ENCODE assay signal across 18 cellular contexts in the genomic region with DNA sequence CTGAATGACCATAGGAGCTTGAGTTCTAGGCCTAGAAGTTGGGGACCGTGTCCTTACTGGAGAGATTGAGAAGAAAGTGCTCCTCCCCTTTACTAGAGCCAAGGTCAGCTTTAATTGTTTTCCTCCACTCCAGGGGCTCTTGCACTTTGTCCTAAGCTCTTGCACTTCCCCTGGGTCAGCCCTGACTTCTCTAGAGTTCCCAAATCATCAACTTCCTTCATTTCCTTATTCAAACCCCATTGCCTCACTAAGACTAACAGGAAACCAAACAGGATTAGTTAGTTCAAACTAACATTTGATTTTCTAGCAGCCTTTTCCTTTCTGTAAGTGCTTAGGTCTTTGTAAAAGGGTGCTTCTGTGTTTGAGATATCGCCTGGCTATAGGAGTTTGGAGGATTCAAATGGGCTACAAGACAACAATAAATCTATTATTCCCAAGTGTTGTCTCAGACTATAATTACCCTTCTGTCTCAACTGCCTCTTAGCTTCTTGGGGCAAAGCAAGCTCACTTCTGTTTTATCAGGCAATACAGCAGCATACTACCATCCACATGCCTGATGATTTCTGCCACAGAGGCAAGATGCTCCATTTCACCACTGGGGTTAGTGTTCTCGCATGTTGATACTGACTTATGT. TPM values are rescaled to one million over a fixed set of nuclear protein-coding genes. Genes with fewer than 3 reads are reported as not detected.
DNase-seq lines count a peak whose midpoint lies in the region; ATAC-seq, FAIRE-seq and TF ChIP-seq lines count a peak whose summit lies in the region.
"Had no signal": no experiment of that assay in that cellular context is flagged by ENCODE, and none has a peak within 500 bp of the region (broad histone marks: within the 10 kb centered on the region; RNA-seq: fewer than 3 reads in every experiment).

No MANE protein-coding gene starts in this region.

- WGBS in hepatocyte (ENCODE audit: low lambda C conversion rate, missing lambda C conversion rate): 75% methylated on average over 3 of the region's 3 CpGs
- WGBS in psoas muscle, 3 donors: 71 to 74% (median 74%) methylated on average over 3 of the region's 3 CpGs
- WGBS in aorta, 2 donors: 94% methylated on average over 3 of the region's 3 CpGs

- no peaks in the 10 kb centered on the region for H3K9me3 ChIP-seq in hepatocyte (ENCODE audit: low read depth)
- H3K9me3 ChIP-seq in psoas muscle: no peaks in the 10 kb centered on the region
- H3K9me3 ChIP-seq in aorta (ENCODE audit: control insufficient read depth, low read length): no peaks in the 10 kb centered on the region
- H3K9me3 ChIP-seq in kidney (ENCODE audit: control insufficient read depth in 1 of 2, low read length in 2 of 2): no peaks in the 10 kb centered on the region
- H3K9me3 ChIP-seq: ascending aorta, pancreas, thoracic aorta had no signal

- no peak for ATAC-seq in psoas muscle
- no peak for ATAC-seq in aorta (ENCODE audit: low FRiP score)
- ATAC-seq in HG02678 (IDR thresholded peaks at IDR 0.05; ENCODE audit: unreplicated experiment): no peak

- H3K36me3 ChIP-seq in hepatocyte (replicated peaks; ENCODE audit: insufficient read depth, low read depth): no peaks in the 10 kb centered on the region
- H3K36me3 ChIP-seq in psoas muscle (ENCODE audit: insufficient read depth in 1 of 2, low read depth in 1 of 2): no peaks in the 10 kb centered on the region
- no peaks in the 10 kb centered on the region for H3K36me3 ChIP-seq in aorta (ENCODE audit: control insufficient read depth in 1 of 2, insufficient read depth in 2 of 2, low read length in 1 of 2)
- no peaks in the 10 kb centered on the region for H3K36me3 ChIP-seq in kidney (ENCODE audit: control insufficient read depth in 1 of 2, insufficient read depth in 2 of 2, low read length in 2 of 2)
- H3K36me3 ChIP-seq: ascending aorta, pancreas, thoracic aorta had no signal

- H2AFZ ChIP-seq in hepatocyte: no peak overlapping the region

- no peaks in the 10 kb centered on the region for H3K9me2 ChIP-seq in hepatocyte (replicated peaks; ENCODE audit: insufficient read depth)

- H3K79me2 ChIP-seq in hepatocyte: no peaks in the 10 kb centered on the region

- peak overlapping the region; percentile 53 for H3K4me2 ChIP-seq in hepatocyte

- H3K4me3 ChIP-seq in hepatocyte: no peak overlapping the region
- no peak overlapping the region for H3K4me3 ChIP-seq in psoas muscle
- no peak overlapping the region for H3K4me3 ChIP-seq in aorta (ENCODE audit: low read length in 2 of 2)
- H3K4me3 ChIP-seq in kidney (ENCODE audit: low read length in 2 of 2): no peak overlapping the region
- H3K4me3 ChIP-seq: ascending aorta, pancreas, thoracic aorta had no signal

- DNase-seq in GM18507 (ENCODE audit: extremely low spot score, insufficient read length, low read depth) (no peak), RPMI7951 (ENCODE audit: low read depth) (peak; percentile 25), hepatocyte (ENCODE audit: low spot score) (no peak), psoas muscle (no peak), aorta (no peak), kidney (no peak)
- DNase-seq: activated CD4-positive, alpha-beta T cell treated with anti-CD3 and anti-CD28 coated beads, Interleukin-2, amount 10 ng/mL, durations not matched to agents 24 days and 14 days; activated naive CD4-positive, alpha-beta T cell treated with anti-CD3 and anti-CD28 coated beads for 36 hours; DMS 273 treated with DMSO at 0.1 percent for 48 hours; naive B cell; NCI-H187 treated with DMSO at 0.1 percent for 48 hours; pancreas; stimulated activated CD4-positive, alpha-beta T cell treated with anti-CD3 and anti-CD28 coated beads, Interleukin-12 subunit alpha, Interleukin-12 subunit beta, amount 100 ng/mL, for 4 hours had no signal

- H3K9ac ChIP-seq in kidney (ENCODE audit: low read length in 2 of 2): no peak overlapping the region

- TF ChIP-seq CTCF in hepatocyte (IDR thresholded peaks at IDR 0.05; ENCODE audit: poor library complexity) (no peak), psoas muscle (IDR thresholded peaks at IDR 0.05) (no peak), kidney (IDR thresholded peaks at IDR 0.05; ENCODE audit: borderline replicate concordance, extremely low read depth, insufficient read depth) (no peak)

- FAIRE-seq in GM18507 (lab: Jason Lieb, UNC): peak; percentile 9
- FAIRE-seq in kidney (lab: Jason Lieb, UNC): no peak
- FAIRE-seq: HTR-8/SVneo, pancreas, TTC549 had no signal

- H3K4me1 ChIP-seq in hepatocyte (ENCODE audit: insufficient read depth) (peaks cover 20% of the 10 kb centered on the region), psoas muscle (peaks cover 38% of the 10 kb centered on the region), aorta (ENCODE audit: control insufficient read depth in 1 of 2, insufficient read depth in 2 of 2, low read length in 2 of 2) (no peaks in the 10 kb centered on the region), kidney (ENCODE audit: control insufficient read depth in 1 of 2, insufficient read depth in 1 of 2, low read depth in 1 of 2, low read length in 2 of 2) (peaks cover 0 to 2% of the 10 kb centered on the region in 2 donors)
- H3K4me1 ChIP-seq: ascending aorta, pancreas had no signal

- intact Hi-C loops in psoas muscle (cut with DNase I): no loop called here
- intact Hi-C loops in aorta (cut with DNase I): no loop called here
- intact Hi-C loops in kidney (cut with DNase I): no loop called here

- no peaks in the 10 kb centered on the region for H4K20me1 ChIP-seq in hepatocyte (ENCODE audit: insufficient read depth, poor library complexity, severe bottlenecking)

- peaks cover 7% of the 10 kb centered on the region for H3K27me3 ChIP-seq in hepatocyte
- no peaks in the 10 kb centered on the region for H3K27me3 ChIP-seq in psoas muscle (ENCODE audit: insufficient read depth in 3 of 3, low read length in 2 of 3)
- no peaks in the 10 kb centered on the region for H3K27me3 ChIP-seq in aorta (ENCODE audit: control insufficient read depth in 1 of 2, insufficient read depth in 2 of 2, low read length in 1 of 2)
- H3K27me3 ChIP-seq: ascending aorta, pancreas had no signal

- peak overlapping the region; percentile 47 for H3K27ac ChIP-seq in hepatocyte
- H3K27ac ChIP-seq in psoas muscle: peak overlapping the region; percentile 65
- H3K27ac ChIP-seq in aorta (ENCODE audit: low read depth in 1 of 2, low read length in 2 of 2): no peak overlapping the region
- H3K27ac ChIP-seq in kidney (ENCODE audit: low read depth in 2 of 2, low read length in 2 of 2): no peak overlapping the region
- H3K27ac ChIP-seq: ascending aorta, pancreas, thoracic aorta had no signal

RNA-seq across cellular contexts. Expression of a gene that starts 12.8 kb away (rescaled TPM):
- total RNA-seq in RPMI7951 (2014; rRNA removed; shearing (Covaris generic)): 5.5 and 6.4 TPM in 2 replicates
- 3.4 and 7.3 TPM in 2 replicates for total RNA-seq in hepatocyte
- 25.6 and 32.4 TPM in 2 replicates for polyA plus RNA-seq in hepatocyte
- total RNA-seq in psoas muscle: 10 to 100 TPM in 3 of 4 donors, 1 to 10 TPM in 1; 8.6 to 16.6 (median 14.4) TPM
- 10 to 100 TPM in 2 of 3 donors, 1 to 10 TPM in 1; 8.0 to 22.0 (median 15.2) TPM for polyA plus RNA-seq in psoas muscle
- 10 to 100 TPM; 26.2 to 28.8 TPM for total RNA-seq in aorta
- 10 to 100 TPM; 26.4 to 37.1 TPM for polyA plus RNA-seq in aorta
- total RNA-seq in kidney: 25.2 TPM
- polyA plus RNA-seq in kidney (ENCODE audit: insufficient read depth, low read depth, low replicate concordance): 36.2 TPM

Comparison
In these comparisons a context has a peak if more than half of its experiments do, and no peak if none do; other contexts are left out.
1. H3K27ac ChIP-seq: peak in hepatocyte (single experiment) and psoas muscle (single experiment); none in aorta (0 of 2) and kidney (0 of 2).